21 cellular contexts compared by ENCODE assay signal in genomic region chr14:101225116-101225728, GRCh38.
DNase-seq lines count a peak whose midpoint lies in the region; ATAC-seq and TF ChIP-seq lines count a peak whose summit lies in the region.
"Had no signal": no experiment of that assay in that cellular context is flagged by ENCODE, and none has a peak within 500 bp of the region (broad histone marks: within the 10 kb centered on the region; RNA-seq: fewer than 3 reads in every experiment).

No MANE protein-coding gene starts in this region.

- no peaks in the 10 kb centered on the region for H4K20me1 ChIP-seq in hepatocyte (ENCODE audit: insufficient read depth, poor library complexity, severe bottlenecking)

- POLR2A ChIA-PET in T-cell (lab: Charles Lee): no interaction called here

- no peaks in the 10 kb centered on the region for H3K9me3 ChIP-seq in right atrium auricular region
- H3K9me3 ChIP-seq in heart left ventricle: no peaks in the 10 kb centered on the region
- no peaks in the 10 kb centered on the region for H3K9me3 ChIP-seq in hepatocyte (ENCODE audit: low read depth)
- H3K9me3 ChIP-seq in suprapubic skin: no peaks in the 10 kb centered on the region

- no peaks in the 10 kb centered on the region for H3K36me3 Mint-ChIP-seq in activated naive CD8-positive, alpha-beta T cell treated with anti-CD3 and anti-CD28 coated beads for 36 hours
- H3K36me3 Mint-ChIP-seq in T-cell: no peaks in the 10 kb centered on the region

- ATAC-seq in heart left ventricle (no peak), T-cell (replicated peaks in 1 of 4) (no peak), HG02840 (IDR thresholded peaks at IDR 0.05; ENCODE audit: low FRiP score, unreplicated experiment) (no peak), GM21619 (IDR thresholded peaks at IDR 0.05; ENCODE audit: unreplicated experiment) (no peak)

- no peaks in the 10 kb centered on the region for H3K79me2 ChIP-seq in hepatocyte

- CTCF ChIA-PET in T-cell (lab: Charles Lee): no interaction called here

- 49 to 69% (median 54%) methylated on average over 10 to 14 of the region's 14 CpGs for WGBS in heart left ventricle, 4 donors
- 69% methylated on average over 14 of the region's 14 CpGs for WGBS in hepatocyte (ENCODE audit: low lambda C conversion rate, missing lambda C conversion rate)
- WGBS in suprapubic skin: 77% methylated on average over 6 of the region's 14 CpGs

- H3K4me1 ChIP-seq in right atrium auricular region: no peaks in the 10 kb centered on the region
- H3K4me1 ChIP-seq in heart left ventricle: no peaks in the 10 kb centered on the region
- H3K4me1 ChIP-seq in hepatocyte (ENCODE audit: insufficient read depth): peaks cover 48% of the 10 kb centered on the region
- H3K4me1 ChIP-seq in suprapubic skin: no peaks in the 10 kb centered on the region

- peak overlapping the region; percentile 38 for H3K4me2 ChIP-seq in hepatocyte

- no peak overlapping the region for H3K4me3 Mint-ChIP-seq in activated naive CD8-positive, alpha-beta T cell treated with anti-CD3 and anti-CD28 coated beads for 36 hours
- H3K4me3 Mint-ChIP-seq in T-cell: no peak overlapping the region
- H3K4me3 Mint-ChIP-seq: CD4-positive, alpha-beta T cell had no signal

- intact Hi-C loops in heart left ventricle (cut with DNase I): no loop called here

- no peak overlapping the region for H3K27ac Mint-ChIP-seq in activated naive CD8-positive, alpha-beta T cell treated with anti-CD3 and anti-CD28 coated beads for 36 hours
- H3K27ac Mint-ChIP-seq in T-cell: no peak overlapping the region
- H3K27ac Mint-ChIP-seq: CD4-positive, alpha-beta T cell had no signal

- H3K9me3 Mint-ChIP-seq in activated naive CD8-positive, alpha-beta T cell treated with anti-CD3 and anti-CD28 coated beads for 36 hours: no peaks in the 10 kb centered on the region
- H3K9me3 Mint-ChIP-seq in T-cell: no peaks in the 10 kb centered on the region
- H3K9me3 Mint-ChIP-seq: CD4-positive, alpha-beta T cell; neural crest cell had no signal

- TF ChIP-seq CTCF in right atrium auricular region (IDR thresholded peaks at IDR 0.05) (no peak), heart left ventricle (IDR thresholded peaks at IDR 0.05) (no peak), hepatocyte (IDR thresholded peaks at IDR 0.05; ENCODE audit: poor library complexity) (no peak), suprapubic skin (IDR thresholded peaks at IDR 0.05) (no peak)

- peaks cover 13% of the 10 kb centered on the region for H3K27me3 Mint-ChIP-seq in activated naive CD8-positive, alpha-beta T cell treated with anti-CD3 and anti-CD28 coated beads for 36 hours
- H3K27me3 Mint-ChIP-seq in T-cell: peaks cover 4 to 9% of the 10 kb centered on the region in 2 donors

- no peaks in the 10 kb centered on the region for H3K9me2 ChIP-seq in hepatocyte (replicated peaks; ENCODE audit: insufficient read depth)

- no peaks in the 10 kb centered on the region for H3K36me3 ChIP-seq in right atrium auricular region
- H3K36me3 ChIP-seq in heart left ventricle: no peaks in the 10 kb centered on the region
- no peaks in the 10 kb centered on the region for H3K36me3 ChIP-seq in hepatocyte (replicated peaks; ENCODE audit: insufficient read depth, low read depth)
- no peaks in the 10 kb centered on the region for H3K36me3 ChIP-seq in suprapubic skin

- TF ChIP-seq POLR2A in heart left ventricle (IDR thresholded peaks at IDR 0.05): no peak
- TF ChIP-seq POLR2A in suprapubic skin (IDR thresholded peaks at IDR 0.05): no peak

- H3K27me3 ChIP-seq in right atrium auricular region (no peaks in the 10 kb centered on the region), heart left ventricle (peaks cover 0 to 18% (median 0%) of the 10 kb centered on the region in 9 donors), hepatocyte (no peaks in the 10 kb centered on the region), suprapubic skin (peaks cover 18% of the 10 kb centered on the region)

- peak; percentile 23 for DNase-seq in right atrium auricular region (ENCODE audit: low spot score)
- DNase-seq in heart left ventricle: no peak
- DNase-seq in activated naive CD8-positive, alpha-beta T cell treated with anti-CD3 and anti-CD28 coated beads for 36 hours: peak; percentile 31
- DNase-seq in hepatocyte (ENCODE audit: low spot score): peak; percentile 74
- peak; percentile 51 to 67 for DNase-seq in suprapubic skin (ENCODE audit: low spot score in 2 of 2)
- no peak for DNase-seq in T-cell
- DNase-seq: amniotic stem cell; caudate nucleus; GOT3; hippocampal formation; kidney; MM.1S; NCI-H1694; NCI-H446; stimulated activated naive CD4-positive, alpha-beta T cell treated with Interleukin-2 at 50 U/mL for 16 hours; T-helper 1 cell; trophoblast cell had no signal

- no peak overlapping the region for H2AFZ ChIP-seq in hepatocyte

- H3K4me1 Mint-ChIP-seq in activated naive CD8-positive, alpha-beta T cell treated with anti-CD3 and anti-CD28 coated beads for 36 hours: peaks cover 4% of the 10 kb centered on the region
- H3K4me1 Mint-ChIP-seq in T-cell: no peaks in the 10 kb centered on the region

- H3K4me3 ChIP-seq in right atrium auricular region: no peak overlapping the region
- H3K4me3 ChIP-seq in heart left ventricle: no peak overlapping the region
- H3K4me3 ChIP-seq in hepatocyte: no peak overlapping the region
- no peak overlapping the region for H3K4me3 ChIP-seq in suprapubic skin

- no peak for TF ChIP-seq EP300 in suprapubic skin (IDR thresholded peaks at IDR 0.05)

- no peak overlapping the region for H3K27ac ChIP-seq in right atrium auricular region
- no peak overlapping the region for H3K27ac ChIP-seq in heart left ventricle
- peak overlapping the region; percentile 85 for H3K27ac ChIP-seq in hepatocyte
- H3K27ac ChIP-seq in suprapubic skin: no peak overlapping the region

Comparison
In these comparisons a context has a peak if more than half of its experiments do, and no peak if none do; other contexts are left out.
1. DNase-seq: peak in right atrium auricular region (single experiment), activated naive CD8-positive, alpha-beta T cell treated with anti-CD3 and anti-CD28 coated beads for 36 hours (single experiment), hepatocyte (single experiment) and suprapubic skin (2 of 2); none in heart left ventricle (0 of 5) and T-cell (0 of 34).